1 cellular context compared by ENCODE assay signal in genomic region chr16:253833-254232, GRCh38.
TF ChIP-seq lines count a peak whose summit lies in the region.

No MANE protein-coding gene starts in this region.

TF ChIP-seq in IMR-90, 13 proteins besides CTCF, POLR2A, EP300 and RAD21:
- TF ChIP-seq MXI1 (IDR thresholded peaks at IDR 0.05; ENCODE audit: borderline replicate concordance, low read depth, low read length) (no peak), MAFK (IDR thresholded peaks at IDR 0.05; ENCODE audit: low read depth, low read length) (no peak), SMC3 (IDR thresholded peaks at IDR 0.05; ENCODE audit: low read depth, low read length) (no peak), CHD1 (IDR thresholded peaks at IDR 0.05; ENCODE audit: low read depth, low read length) (no peak), RCOR1 (IDR thresholded peaks at IDR 0.05; ENCODE audit: insufficient replicate concordance, low read length) (no peak), RFX5 (IDR thresholded peaks at IDR 0.05; ENCODE audit: low read depth, low read length) (no peak), USF2 (IDR thresholded peaks at IDR 0.05; ENCODE audit: low read depth, low read length) (no peak), BHLHE40 (IDR thresholded peaks at IDR 0.05; ENCODE audit: low read depth, low read length) (no peak), FOS (IDR thresholded peaks at IDR 0.05; ENCODE audit: low read depth, low read length) (no peak), CEBPB (IDR thresholded peaks at IDR 0.05; ENCODE audit: low read depth, low read length) (no peak), MAZ (IDR thresholded peaks at IDR 0.05; ENCODE audit: borderline replicate concordance, low read depth, low read length) (no peak), ELK1 (IDR thresholded peaks at IDR 0.05; ENCODE audit: borderline replicate concordance, low read depth, low read length) (no peak), NFE2L2 (IDR thresholded peaks at IDR 0.05; ENCODE audit: low read depth, low read length) (no peak)
